1 cellular context compared by ENCODE assay signal in the genomic region with DNA sequence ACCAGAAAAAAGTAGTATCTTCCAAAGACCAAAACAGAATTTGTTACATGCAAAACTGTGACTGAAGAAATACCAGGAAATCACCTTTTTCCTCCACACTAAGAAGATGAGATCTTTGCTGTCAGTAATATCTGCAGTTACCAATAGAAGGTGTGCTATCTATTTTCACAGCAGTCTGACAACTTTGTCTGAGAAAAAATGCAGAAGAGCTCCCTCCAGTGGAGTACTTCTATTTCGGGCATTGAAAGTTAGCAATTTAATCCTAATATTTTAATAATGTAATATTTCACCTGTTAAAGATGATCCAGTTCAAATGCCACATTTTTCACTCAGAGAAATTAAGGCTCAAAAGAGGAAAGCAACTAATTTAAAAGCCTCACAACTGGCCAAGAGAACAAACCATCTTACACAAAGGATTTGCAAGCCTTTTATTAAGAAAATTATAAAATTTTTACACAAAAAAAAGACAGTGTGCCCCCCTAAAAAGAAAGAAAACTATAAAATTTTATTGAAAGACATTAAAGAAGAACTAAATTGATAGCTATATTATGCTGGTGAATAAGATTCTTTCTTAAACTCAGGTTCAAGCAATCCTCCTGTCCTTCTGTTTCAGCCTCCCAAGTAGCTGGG.
TF ChIP-seq lines count a peak whose summit lies in the region.

No MANE protein-coding gene starts in this region.

TF ChIP-seq in GM23338, 12 proteins besides CTCF, POLR2A, EP300 and RAD21 (continued from another document):
- TF ChIP-seq, protein P1, sequence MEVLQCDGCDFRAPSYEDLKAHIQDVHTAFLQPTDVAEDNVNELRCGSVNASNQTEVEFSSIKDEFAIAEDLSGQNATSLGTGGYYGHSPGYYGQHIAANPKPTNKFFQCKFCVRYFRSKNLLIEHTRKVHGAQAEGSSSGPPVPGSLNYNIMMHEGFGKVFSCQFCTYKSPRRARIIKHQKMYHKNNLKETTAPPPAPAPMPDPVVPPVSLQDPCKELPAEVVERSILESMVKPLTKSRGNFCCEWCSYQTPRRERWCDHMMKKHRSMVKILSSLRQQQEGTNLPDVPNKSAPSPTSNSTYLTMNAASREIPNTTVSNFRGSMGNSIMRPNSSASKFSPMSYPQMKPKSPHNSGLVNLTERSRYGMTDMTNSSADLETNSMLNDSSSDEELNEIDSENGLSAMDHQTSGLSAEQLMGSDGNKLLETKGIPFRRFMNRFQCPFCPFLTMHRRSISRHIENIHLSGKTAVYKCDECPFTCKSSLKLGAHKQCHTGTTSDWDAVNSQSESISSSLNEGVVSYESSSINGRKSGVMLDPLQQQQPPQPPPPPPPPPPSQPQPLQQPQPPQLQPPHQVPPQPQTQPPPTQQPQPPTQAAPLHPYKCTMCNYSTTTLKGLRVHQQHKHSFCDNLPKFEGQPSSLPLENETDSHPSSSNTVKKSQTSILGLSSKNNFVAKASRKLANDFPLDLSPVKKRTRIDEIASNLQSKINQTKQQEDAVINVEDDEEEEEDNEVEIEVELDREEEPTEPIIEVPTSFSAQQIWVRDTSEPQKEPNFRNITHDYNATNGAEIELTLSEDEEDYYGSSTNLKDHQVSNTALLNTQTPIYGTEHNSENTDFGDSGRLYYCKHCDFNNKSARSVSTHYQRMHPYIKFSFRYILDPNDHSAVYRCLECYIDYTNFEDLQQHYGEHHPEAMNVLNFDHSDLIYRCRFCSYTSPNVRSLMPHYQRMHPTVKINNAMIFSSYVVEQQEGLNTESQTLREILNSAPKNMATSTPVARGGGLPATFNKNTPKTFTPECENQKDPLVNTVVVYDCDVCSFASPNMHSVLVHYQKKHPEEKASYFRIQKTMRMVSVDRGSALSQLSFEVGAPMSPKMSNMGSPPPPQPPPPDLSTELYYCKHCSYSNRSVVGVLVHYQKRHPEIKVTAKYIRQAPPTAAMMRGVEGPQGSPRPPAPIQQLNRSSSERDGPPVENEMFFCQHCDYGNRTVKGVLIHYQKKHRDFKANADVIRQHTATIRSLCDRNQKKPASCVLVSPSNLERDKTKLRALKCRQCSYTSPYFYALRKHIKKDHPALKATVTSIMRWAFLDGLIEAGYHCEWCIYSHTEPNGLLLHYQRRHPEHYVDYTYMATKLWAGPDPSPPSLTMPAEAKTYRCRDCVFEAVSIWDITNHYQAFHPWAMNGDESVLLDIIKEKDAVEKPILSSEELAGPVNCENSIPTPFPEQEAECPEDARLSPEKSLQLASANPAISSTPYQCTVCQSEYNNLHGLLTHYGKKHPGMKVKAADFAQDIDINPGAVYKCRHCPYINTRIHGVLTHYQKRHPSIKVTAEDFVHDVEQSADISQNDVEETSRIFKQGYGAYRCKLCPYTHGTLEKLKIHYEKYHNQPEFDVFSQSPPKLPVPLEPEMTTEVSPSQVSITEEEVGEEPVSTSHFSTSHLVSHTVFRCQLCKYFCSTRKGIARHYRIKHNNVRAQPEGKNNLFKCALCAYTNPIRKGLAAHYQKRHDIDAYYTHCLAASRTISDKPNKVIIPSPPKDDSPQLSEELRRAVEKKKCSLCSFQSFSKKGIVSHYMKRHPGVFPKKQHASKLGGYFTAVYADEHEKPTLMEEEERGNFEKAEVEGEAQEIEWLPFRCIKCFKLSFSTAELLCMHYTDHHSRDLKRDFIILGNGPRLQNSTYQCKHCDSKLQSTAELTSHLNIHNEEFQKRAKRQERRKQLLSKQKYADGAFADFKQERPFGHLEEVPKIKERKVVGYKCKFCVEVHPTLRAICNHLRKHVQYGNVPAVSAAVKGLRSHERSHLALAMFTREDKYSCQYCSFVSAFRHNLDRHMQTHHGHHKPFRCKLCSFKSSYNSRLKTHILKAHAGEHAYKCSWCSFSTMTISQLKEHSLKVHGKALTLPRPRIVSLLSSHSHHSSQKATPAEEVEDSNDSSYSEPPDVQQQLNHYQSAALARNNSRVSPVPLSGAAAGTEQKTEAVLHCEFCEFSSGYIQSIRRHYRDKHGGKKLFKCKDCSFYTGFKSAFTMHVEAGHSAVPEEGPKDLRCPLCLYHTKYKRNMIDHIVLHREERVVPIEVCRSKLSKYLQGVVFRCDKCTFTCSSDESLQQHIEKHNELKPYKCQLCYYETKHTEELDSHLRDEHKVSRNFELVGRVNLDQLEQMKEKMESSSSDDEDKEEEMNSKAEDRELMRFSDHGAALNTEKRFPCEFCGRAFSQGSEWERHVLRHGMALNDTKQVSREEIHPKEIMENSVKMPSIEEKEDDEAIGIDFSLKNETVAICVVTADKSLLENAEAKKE (CRISPR knock-in tag; IDR thresholded peaks at IDR 0.05): no peak
